12 cellular contexts compared by ENCODE assay signal in genomic region chr6:63553208-63553607, GRCh38. TPM values are rescaled to one million over a fixed set of nuclear protein-coding genes. Genes with fewer than 3 reads are reported as not detected.
DNase-seq lines count a peak whose midpoint lies in the region; ATAC-seq, FAIRE-seq and TF ChIP-seq lines count a peak whose summit lies in the region.
"Had no signal": no experiment of that assay in that cellular context is flagged by ENCODE, and none has a peak within 500 bp of the region (broad histone marks: within the 10 kb centered on the region; RNA-seq: fewer than 3 reads in every experiment).

No MANE protein-coding gene starts in this region.

- H3K79me2 ChIP-seq in GM12878 (ENCODE audit: control insufficient read depth, insufficient read depth, low read length), result no peaks in the 10 kb centered on the region

- TF ChIP-seq EP300 in GM12878 (IDR thresholded peaks at IDR 0.05; ENCODE audit: borderline replicate concordance in 1 of 2, control insufficient read depth in 1 of 2, low read depth in 2 of 2, low read length in 2 of 2), result peak; percentile 71 to 94; a peak in 3 of 4 replicates
- no peak for TF ChIP-seq EP300 in transverse colon (IDR thresholded peaks at IDR 0.05; ENCODE audit: low read depth)

- H3K4me1 ChIP-seq in GM12878 (ENCODE audit: control insufficient read depth, insufficient read depth, low read length) (peaks cover 11% of the 10 kb centered on the region; the same call in 1 of the 2 replicates), Peyer's patch (no peaks in the 10 kb centered on the region), transverse colon (peaks cover 0 to 22% (median 2%) of the 10 kb centered on the region in 4 donors)

- peak; percentile 99 for ATAC-seq in GM18517 (IDR thresholded peaks at IDR 0.05; ENCODE audit: unreplicated experiment)
- ATAC-seq in GM21360 (IDR thresholded peaks at IDR 0.05; ENCODE audit: unreplicated experiment), result peak; percentile 98
- peak; percentile 95 for ATAC-seq in HG03039 (IDR thresholded peaks at IDR 0.05; ENCODE audit: unreplicated experiment)
- ATAC-seq in GM12878, result peak; percentile 98
- ATAC-seq in omental fat pad (ENCODE audit: low FRiP score), result no peak

- no peak overlapping the region; the same call in 1 of the 2 replicates for H2AFZ ChIP-seq in GM12878 (ENCODE audit: control insufficient read depth, low read depth, low read length)

- RAD21 ChIA-PET in GM12878 (lab: Charles Lee; ENCODE audit: unreplicated experiment), result interaction anchor here (0.6 to 2.4 kb wide), 12 partner anchors 12 to 211 kb away, joined by 3 to 11 read pairs (median 4); no protein-coding TSS in a partner anchor

- H3K9ac ChIP-seq in GM12878 (ENCODE audit: control insufficient read depth, insufficient read depth, low read length), result no peak overlapping the region

- H3K4me2 ChIP-seq in GM12878 (ENCODE audit: control insufficient read depth, insufficient read depth), result peak overlapping the region; percentile 39; the same call in 1 of the 2 replicates

- intact Hi-C loops in GM12878 (cut with micrococcal nuclease; ENCODE audit: unreplicated experiment), result loop anchor here (2.0 kb wide), 1 partner anchor 48 kb away; no protein-coding TSS in a partner anchor
- intact Hi-C loops in transverse colon (cut with DNase I; ENCODE audit: low total_unique reads), result no loop called here

- H3K27ac ChIP-seq in GM12878 (ENCODE audit: control insufficient read depth, insufficient read depth) (no peak overlapping the region), Peyer's patch (no peak overlapping the region), transverse colon (peak overlapping the region in 1 of 4 donors; percentile 16)
- H3K27ac ChIP-seq: stomach had no signal

- TF ChIP-seq CTCF in GM12878 (IDR thresholded peaks at IDR 0.05 in 2 of 3, conservative IDR thresholded peaks at IDR 0.05 in 1 of 3; ENCODE audit: control insufficient read depth in 2 of 3, extremely low read depth in 1 of 3, insufficient read depth in 1 of 3, low read depth in 3 of 3, low read length in 3 of 3) (no peak), Peyer's patch (IDR thresholded peaks at IDR 0.05) (no peak), omental fat pad (IDR thresholded peaks at IDR 0.05) (no peak), transverse colon (IDR thresholded peaks at IDR 0.05) (no peak)

- POLR2A ChIA-PET in GM12878 (lab: Charles Lee), result interaction anchor here (0.8 to 1.4 kb wide), 5 partner anchors 17 to 48 kb away, joined by 3 to 7 read pairs (median 4); no protein-coding TSS in a partner anchor

- H3K4me3 ChIP-seq in GM12878 (no peak overlapping the region), Peyer's patch (no peak overlapping the region), transverse colon (no peak overlapping the region)
- H3K4me3 ChIP-seq: stomach had no signal

- SMC1A ChIA-PET in GM12878 (lab: Charles Lee; ENCODE audit: uncharacterized antibody, unreplicated experiment), result interaction anchor here (0.7 to 2.5 kb wide), 13 partner anchors 12 to 201 kb away, joined by 3 to 14 read pairs (median 6); no protein-coding TSS in a partner anchor

- no peaks in the 10 kb centered on the region for H4K20me1 ChIP-seq in GM12878 (ENCODE audit: control insufficient read depth, insufficient read depth)

- H3K36me3 ChIP-seq in GM12878 (ENCODE audit: control insufficient read depth in 2 of 2, insufficient read depth in 2 of 2, low read length in 1 of 2) (no peaks in the 10 kb centered on the region), Peyer's patch (no peaks in the 10 kb centered on the region), transverse colon (no peaks in the 10 kb centered on the region)
- H3K36me3 ChIP-seq: stomach had no signal

- in situ Hi-C loops in GM12878 (cut with MboI), result no loop called here
- in situ Hi-C loops in transverse colon (cut with MboI; ENCODE audit: low pct_ligation_motif_present in 1 of 4, low pct_unique_long_range_greater_than_20kb in 1 of 4, low sequenced_read_pairs in 3 of 4), result no loop called here

- TF ChIP-seq POLR2A in GM12878 (IDR thresholded peaks at IDR 0.05; ENCODE audit: low read depth, low read length), result no peak
- no peak for TF ChIP-seq POLR2A in Peyer's patch (IDR thresholded peaks at IDR 0.05)
- no peak for TF ChIP-seq POLR2A in transverse colon (IDR thresholded peaks at IDR 0.05)

- CTCF ChIA-PET in GM12878 (lab: Yijun Ruan, JAX), result interaction anchor here (0.7 to 2.5 kb wide), 6 partner anchors 13 to 201 kb away, joined by 3 to 15 read pairs (median 4); no protein-coding TSS in a partner anchor

- H3K27me3 ChIP-seq in GM12878 (replicated peaks in 1 of 2; ENCODE audit: control insufficient read depth in 2 of 2, insufficient read depth in 2 of 2, low read length in 1 of 2), result no peaks in the 10 kb centered on the region
- H3K27me3 ChIP-seq in Peyer's patch, result no peaks in the 10 kb centered on the region
- H3K27me3 ChIP-seq in transverse colon, result no peaks in the 10 kb centered on the region
- H3K27me3 ChIP-seq: stomach had no signal

- peak; percentile 86 for FAIRE-seq in GM12878 (lab: Jason Lieb, UNC)

- WGBS in GM12878 (ENCODE audit: insufficient coverage, insufficient replicate concordance, low lambda C conversion rate, missing lambda C conversion rate), result 28% methylated on average over 3 of the region's 3 CpGs
- 78 to 100% methylated on average over 1 to 3 of the region's 3 CpGs for WGBS in transverse colon (ENCODE audit: low coverage in 1 of 2), 2 donors

- peak; percentile 81 for DNase-seq in GM12878 (ENCODE audit: low read depth, low spot score)
- no peak for DNase-seq in Peyer's patch
- DNase-seq in omental fat pad (ENCODE audit: low spot score), result no peak
- no peak for DNase-seq in anterior cingulate cortex (lab: John Stamatoyannopoulos, UW)
- DNase-seq in transverse colon, result no peak
- DNase-seq: activated gamma-delta T cell; CD4-positive, alpha-beta memory T cell; NCI-H446 treated with DMSO at 0.1 percent for 48 hours; stomach had no signal

- TF ChIP-seq RAD21 in GM12878 (IDR thresholded peaks at IDR 0.05; ENCODE audit: insufficient read depth, low read depth, low read length), result no peak

- H3K9me3 ChIP-seq in GM12878 (replicated peaks; ENCODE audit: control insufficient read depth, insufficient read depth, low read length) (no peaks in the 10 kb centered on the region), Peyer's patch (no peaks in the 10 kb centered on the region), transverse colon (no peaks in the 10 kb centered on the region)
- H3K9me3 ChIP-seq: stomach had no signal

- no TSS peak for BruUV-seq in GM12878 (replicated peaks; lab: Mats Ljungman, UMichigan)

TF ChIP-seq in GM12878, 131 proteins besides CTCF, POLR2A, EP300 and RAD21 (continues in another document):
- TF ChIP-seq HCFC1 (IDR thresholded peaks at IDR 0.05; ENCODE audit: low read length) (no peak), PAX5 (IDR thresholded peaks at IDR 0.05; ENCODE audit: borderline replicate concordance, low read depth, low read length) (peak; percentile 41; the same call in 1 of the 2 replicates), FOXM1 (IDR thresholded peaks at IDR 0.05; ENCODE audit: low read depth, low read length) (peak; percentile 64), NKRF (conservative IDR thresholded peaks at IDR 0.05) (no peak), CHD2 (IDR thresholded peaks at IDR 0.05; ENCODE audit: borderline replicate concordance, low read depth, low read length) (peak; percentile 49; the same call in 1 of the 2 replicates), GATAD2B (conservative IDR thresholded peaks at IDR 0.05; ENCODE audit: low read depth) (no peak), IRF4 (IDR thresholded peaks at IDR 0.05; ENCODE audit: low read depth, low read length) (peak; percentile 57; the same call in 1 of the 2 replicates), ZNF24 (IDR thresholded peaks at IDR 0.05) (no peak), RBBP5 (conservative IDR thresholded peaks at IDR 0.05) (no peak), DPF2 (IDR thresholded peaks at IDR 0.05) (peak; percentile 75; the same call in 1 of the 2 replicates), ATF7 (IDR thresholded peaks at IDR 0.05; ENCODE audit: low read depth) (peak; percentile 83), KDM1A (IDR thresholded peaks at IDR 0.05; ENCODE audit: borderline replicate concordance) (no peak), ETV6 (conservative IDR thresholded peaks at IDR 0.05 in 1 of 2, IDR thresholded peaks at IDR 0.05 in 1 of 2; ENCODE audit: borderline replicate concordance in 1 of 2, low read depth in 1 of 2) (no peak)

RNA-seq across cellular contexts. Expression of gene PTP4A1, which starts 19.1 kb away (rescaled TPM):
- total RNA-seq in GM12878 (2013; cell fraction: nucleolus; rRNA removed), result 33.9 and 34.0 TPM in 2 replicates
- total RNA-seq in GM12878 (2014; rRNA removed), result 14.0 and 18.3 TPM in 2 replicates
- total RNA-seq in GM12878 (2014; rRNA removed; fragmentation: Illumina TruSeq; extraction: Trizol), result 9.4 and 12.0 TPM in 2 replicates
- total RNA-seq in GM12878 (2021), result 67.4 and 70.1 TPM in 2 replicates
- 36.6 TPM for polyA plus RNA-seq in GM12878 (2011; ENCODE audit: low read depth)
- polyA plus RNA-seq in GM12878 (2011; rRNA removed), result 25.4 and 32.3 TPM in 2 replicates
- polyA plus RNA-seq in GM12878 (2011; cell fraction: cytosol; rRNA removed), result 7.8 and 20.7 TPM in 2 replicates
- polyA plus RNA-seq in GM12878 (2011; cell fraction: nucleus; rRNA removed), result 19.5 and 20.0 TPM in 2 replicates
- polyA plus RNA-seq in GM12878 (2012), result 46.3 and 55.4 TPM in 2 replicates
- polyA plus RNA-seq in GM12878 (2014; fragmentation: Illumina TruSeq; extraction: Trizol), result 79.3 and 104 TPM in 2 replicates
- polyA plus RNA-seq in GM12878 (2014; fragmentation: Nextera tagmentation; extraction: Ambion mirVana), result not detected
- polyA plus RNA-seq in GM12878 (2014; rRNA removed), result 8.5 and 10.5 TPM in 2 replicates
- polyA plus RNA-seq in GM12878 (2016; fragmentation: Nextera tagmentation; extraction: Ambion mirVana), result 100 to 1,000 TPM; 171 to 190 TPM
- 19.1 and 31.9 TPM in 2 replicates for polyA minus RNA-seq in GM12878 (2011; rRNA and poly(A)+ RNA removed)
- polyA minus RNA-seq in GM12878 (2011; cell fraction: cytosol; rRNA and poly(A)+ RNA removed), result 25.9 and 30.9 TPM in 2 replicates
- 38.3 and 65.9 TPM in 2 replicates for polyA minus RNA-seq in GM12878 (2011; cell fraction: nucleus; rRNA and poly(A)+ RNA removed)
- total RNA-seq in Peyer's patch, result 10 to 100 TPM; 23.1 to 40.5 (median 34.9) TPM
- total RNA-seq in omental fat pad, result 10 to 100 TPM; 24.7 to 43.6 (median 33.8) TPM
- total RNA-seq in transverse colon, result 100 to 1,000 TPM in 1 of 4 donors, 10 to 100 TPM in 3; 31.4 to 100 (median 67.9) TPM
